ENCODE assay signal across 1 cellular context in the genomic region with DNA sequence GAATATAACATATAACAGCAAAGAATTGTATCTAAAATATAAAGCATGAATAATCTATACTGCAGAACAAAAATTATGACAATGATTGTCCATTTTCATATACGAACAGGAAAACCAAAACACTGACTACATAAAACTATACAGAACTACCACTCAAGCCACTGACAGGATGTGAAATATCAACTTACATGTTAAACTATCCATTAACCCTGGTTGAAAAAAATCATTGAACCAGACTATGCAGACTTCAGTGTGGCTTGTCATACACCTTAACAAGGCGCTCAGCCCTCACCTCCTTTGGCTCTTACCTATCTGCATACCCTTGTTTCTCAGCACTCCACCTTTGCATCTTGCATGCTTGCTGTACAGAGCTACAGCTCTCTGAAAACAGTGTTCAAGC.
TF ChIP-seq lines count a peak whose summit lies in the region.

No MANE protein-coding gene starts in this region.

TF ChIP-seq in K562, 482 proteins besides CTCF, POLR2A, EP300 and RAD21 (continued from another document):
- TF ChIP-seq REST (CRISPR knock-in tag; IDR thresholded peaks at IDR 0.05; ENCODE audit: low read depth) (no peak), FOXA3 (CRISPR knock-in tag; conservative IDR thresholded peaks at IDR 0.05 in 1 of 2, IDR thresholded peaks at IDR 0.05 in 1 of 2) (no peak), ZNF76 (CRISPR knock-in tag; IDR thresholded peaks at IDR 0.05; ENCODE audit: borderline replicate concordance) (no peak), ZNF41 (CRISPR knock-in tag; conservative IDR thresholded peaks at IDR 0.05) (no peak)
